Comparison of ENCODE assay signal across 1 cellular context in the genomic region with DNA sequence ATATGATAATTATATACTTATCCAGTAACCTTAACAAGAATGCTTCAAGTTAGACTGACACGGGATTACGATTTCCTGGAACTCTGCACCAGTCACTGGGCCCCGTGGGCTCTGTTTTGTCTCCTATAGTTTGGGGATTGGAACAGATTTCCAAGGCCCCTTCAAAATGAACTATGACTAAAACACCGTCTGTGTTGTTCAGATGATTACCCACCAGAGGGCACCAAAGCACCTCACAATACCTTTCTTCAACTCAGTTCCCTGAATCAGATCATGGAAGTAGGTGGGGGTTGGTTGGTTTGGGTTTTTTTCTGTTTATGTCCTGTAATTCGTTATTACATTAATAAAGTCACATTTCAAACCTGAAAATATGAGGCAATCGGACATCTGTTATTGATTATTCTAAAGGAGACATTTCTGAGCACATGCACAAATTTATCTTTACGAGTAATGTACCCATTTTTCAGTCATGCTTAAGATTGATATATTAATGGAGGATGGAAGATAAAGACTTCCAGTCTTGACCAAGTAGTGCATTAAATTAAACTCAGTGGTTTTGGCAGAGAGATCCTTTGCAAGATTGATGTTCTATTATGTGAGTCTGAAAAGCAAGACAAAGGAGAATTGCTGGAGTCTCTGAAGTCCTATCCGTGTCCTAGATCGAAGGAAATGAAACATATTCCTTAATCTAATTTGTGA.
TF ChIP-seq lines count a peak whose summit lies in the region.

No MANE protein-coding gene starts in this region.

TF ChIP-seq in HepG2, 621 proteins besides CTCF, POLR2A, EP300 and RAD21 (continued from another document):
- TF ChIP-seq ATF7 (IDR thresholded peaks at IDR 0.05) (no peak), ATF7 (CRISPR knock-in tag; IDR thresholded peaks at IDR 0.05) (no peak), GATAD2A (CRISPR knock-in tag; IDR thresholded peaks at IDR 0.05) (peak; percentile 43; the same call in 1 of the 2 replicates), SMC3 (IDR thresholded peaks at IDR 0.05; ENCODE audit: low read length) (peak; percentile 98), MED13 (CRISPR knock-in tag; IDR thresholded peaks at IDR 0.05) (no peak), PCBP1 (IDR thresholded peaks at IDR 0.05; ENCODE audit: borderline replicate concordance, low read depth, low read length) (no peak), HHEX (CRISPR knock-in tag; IDR thresholded peaks at IDR 0.05) (no peak), ZSCAN9 (CRISPR knock-in tag; IDR thresholded peaks at IDR 0.05; ENCODE audit: borderline replicate concordance) (0 out of 2 replicates have a peak, but pooled peaks have one; percentile 46), ZNF761 (CRISPR knock-in tag; conservative IDR thresholded peaks at IDR 0.05) (no peak), KMT2B (CRISPR knock-in tag; IDR thresholded peaks at IDR 0.05) (0 out of 2 replicates have a peak, but pooled peaks have one; percentile 47), YEATS2 (CRISPR knock-in tag; IDR thresholded peaks at IDR 0.05; ENCODE audit: borderline replicate concordance) (peak; percentile 27; the same call in 1 of the 2 replicates), SAP130 (CRISPR knock-in tag; IDR thresholded peaks at IDR 0.05; ENCODE audit: low read depth) (peak; percentile 23; the same call in 1 of the 2 replicates), SMAD3 (CRISPR knock-in tag; IDR thresholded peaks at IDR 0.05) (0 out of 2 replicates have a peak, but pooled peaks have one; percentile 69), FOXJ3 (CRISPR knock-in tag; IDR thresholded peaks at IDR 0.05; ENCODE audit: borderline replicate concordance) (peak; percentile 30; the same call in 1 of the 2 replicates), FOXK1 (CRISPR knock-in tag; IDR thresholded peaks at IDR 0.05; ENCODE audit: borderline replicate concordance, low read depth) (0 out of 2 replicates have a peak, but pooled peaks have one; percentile 23), ZSCAN30 (CRISPR knock-in tag; IDR thresholded peaks at IDR 0.05) (no peak), ZNF124 (CRISPR knock-in tag; IDR thresholded peaks at IDR 0.05) (peak; percentile 63; the same call in 1 of the 2 replicates), SMYD3 (CRISPR knock-in tag; IDR thresholded peaks at IDR 0.05) (peak; percentile 44; the same call in 1 of the 2 replicates), ZNF10 (CRISPR knock-in tag; IDR thresholded peaks at IDR 0.05; ENCODE audit: borderline replicate concordance, low read depth) (no peak), ZNF260 (CRISPR knock-in tag; IDR thresholded peaks at IDR 0.05; ENCODE audit: borderline replicate concordance, low read depth) (no peak), XRCC5 (optimal IDR thresholded peaks at IDR 0.05; ENCODE audit: low read length) (peak; percentile 22), ZNF776 (CRISPR knock-in tag; IDR thresholded peaks at IDR 0.05) (no peak), KLF16 (CRISPR knock-in tag; IDR thresholded peaks at IDR 0.05) (peak in 1 of 2 experiments; percentile 76; a peak in 1 of 4 replicates), ZNF205 (CRISPR knock-in tag; IDR thresholded peaks at IDR 0.05) (0 out of 2 replicates have a peak, but pooled peaks have one; percentile 32), ZNF3 (CRISPR knock-in tag; IDR thresholded peaks at IDR 0.05) (no peak), KAT8 (CRISPR knock-in tag; IDR thresholded peaks at IDR 0.05) (peak; percentile 54; the same call in 1 of the 2 replicates), RFX1 (IDR thresholded peaks at IDR 0.05) (no peak), MEF2D (CRISPR knock-in tag; IDR thresholded peaks at IDR 0.05) (peak; percentile 31; the same call in 1 of the 2 replicates), SOX13 (IDR thresholded peaks at IDR 0.05) (no peak), SOX13 (CRISPR knock-in tag; conservative IDR thresholded peaks at IDR 0.05 in 1 of 2, IDR thresholded peaks at IDR 0.05 in 1 of 2) (0 out of 4 replicates have a peak, but pooled peaks of 1 of the 2 experiments have one; percentile 8), FOXC1 (CRISPR knock-in tag; IDR thresholded peaks at IDR 0.05; ENCODE audit: borderline replicate concordance) (no peak), MIXL1 (CRISPR knock-in tag; IDR thresholded peaks at IDR 0.05) (peak; percentile 93)
- TF ChIP-seq, protein P1, sequence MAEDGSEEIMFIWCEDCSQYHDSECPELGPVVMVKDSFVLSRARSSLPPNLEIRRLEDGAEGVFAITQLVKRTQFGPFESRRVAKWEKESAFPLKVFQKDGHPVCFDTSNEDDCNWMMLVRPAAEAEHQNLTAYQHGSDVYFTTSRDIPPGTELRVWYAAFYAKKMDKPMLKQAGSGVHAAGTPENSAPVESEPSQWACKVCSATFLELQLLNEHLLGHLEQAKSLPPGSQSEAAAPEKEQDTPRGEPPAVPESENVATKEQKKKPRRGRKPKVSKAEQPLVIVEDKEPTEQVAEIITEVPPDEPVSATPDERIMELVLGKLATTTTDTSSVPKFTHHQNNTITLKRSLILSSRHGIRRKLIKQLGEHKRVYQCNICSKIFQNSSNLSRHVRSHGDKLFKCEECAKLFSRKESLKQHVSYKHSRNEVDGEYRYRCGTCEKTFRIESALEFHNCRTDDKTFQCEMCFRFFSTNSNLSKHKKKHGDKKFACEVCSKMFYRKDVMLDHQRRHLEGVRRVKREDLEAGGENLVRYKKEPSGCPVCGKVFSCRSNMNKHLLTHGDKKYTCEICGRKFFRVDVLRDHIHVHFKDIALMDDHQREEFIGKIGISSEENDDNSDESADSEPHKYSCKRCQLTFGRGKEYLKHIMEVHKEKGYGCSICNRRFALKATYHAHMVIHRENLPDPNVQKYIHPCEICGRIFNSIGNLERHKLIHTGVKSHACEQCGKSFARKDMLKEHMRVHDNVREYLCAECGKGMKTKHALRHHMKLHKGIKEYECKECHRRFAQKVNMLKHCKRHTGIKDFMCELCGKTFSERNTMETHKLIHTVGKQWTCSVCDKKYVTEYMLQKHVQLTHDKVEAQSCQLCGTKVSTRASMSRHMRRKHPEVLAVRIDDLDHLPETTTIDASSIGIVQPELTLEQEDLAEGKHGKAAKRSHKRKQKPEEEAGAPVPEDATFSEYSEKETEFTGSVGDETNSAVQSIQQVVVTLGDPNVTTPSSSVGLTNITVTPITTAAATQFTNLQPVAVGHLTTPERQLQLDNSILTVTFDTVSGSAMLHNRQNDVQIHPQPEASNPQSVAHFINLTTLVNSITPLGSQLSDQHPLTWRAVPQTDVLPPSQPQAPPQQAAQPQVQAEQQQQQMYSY (CRISPR knock-in tag; IDR thresholded peaks at IDR 0.05) = no peak
- TF ChIP-seq, protein P2, sequence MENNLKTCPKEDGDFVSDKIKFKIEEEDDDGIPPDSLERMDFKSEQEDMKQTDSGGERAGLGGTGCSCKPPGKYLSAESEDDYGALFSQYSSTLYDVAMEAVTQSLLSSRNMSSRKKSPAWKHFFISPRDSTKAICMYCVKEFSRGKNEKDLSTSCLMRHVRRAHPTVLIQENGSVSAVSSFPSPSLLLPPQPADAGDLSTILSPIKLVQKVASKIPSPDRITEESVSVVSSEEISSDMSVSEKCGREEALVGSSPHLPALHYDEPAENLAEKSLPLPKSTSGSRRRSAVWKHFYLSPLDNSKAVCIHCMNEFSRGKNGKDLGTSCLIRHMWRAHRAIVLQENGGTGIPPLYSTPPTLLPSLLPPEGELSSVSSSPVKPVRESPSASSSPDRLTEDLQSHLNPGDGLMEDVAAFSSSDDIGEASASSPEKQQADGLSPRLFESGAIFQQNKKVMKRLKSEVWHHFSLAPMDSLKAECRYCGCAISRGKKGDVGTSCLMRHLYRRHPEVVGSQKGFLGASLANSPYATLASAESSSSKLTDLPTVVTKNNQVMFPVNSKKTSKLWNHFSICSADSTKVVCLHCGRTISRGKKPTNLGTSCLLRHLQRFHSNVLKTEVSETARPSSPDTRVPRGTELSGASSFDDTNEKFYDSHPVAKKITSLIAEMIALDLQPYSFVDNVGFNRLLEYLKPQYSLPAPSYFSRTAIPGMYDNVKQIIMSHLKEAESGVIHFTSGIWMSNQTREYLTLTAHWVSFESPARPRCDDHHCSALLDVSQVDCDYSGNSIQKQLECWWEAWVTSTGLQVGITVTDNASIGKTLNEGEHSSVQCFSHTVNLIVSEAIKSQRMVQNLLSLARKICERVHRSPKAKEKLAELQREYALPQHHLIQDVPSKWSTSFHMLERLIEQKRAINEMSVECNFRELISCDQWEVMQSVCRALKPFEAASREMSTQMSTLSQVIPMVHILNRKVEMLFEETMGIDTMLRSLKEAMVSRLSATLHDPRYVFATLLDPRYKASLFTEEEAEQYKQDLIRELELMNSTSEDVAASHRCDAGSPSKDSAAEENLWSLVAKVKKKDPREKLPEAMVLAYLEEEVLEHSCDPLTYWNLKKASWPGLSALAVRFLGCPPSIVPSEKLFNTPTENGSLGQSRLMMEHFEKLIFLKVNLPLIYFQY (CRISPR knock-in tag; IDR thresholded peaks at IDR 0.05; ENCODE audit: borderline replicate concordance) = 0 out of 2 replicates have a peak, but pooled peaks have one; percentile 55
- TF ChIP-seq, protein P3, sequence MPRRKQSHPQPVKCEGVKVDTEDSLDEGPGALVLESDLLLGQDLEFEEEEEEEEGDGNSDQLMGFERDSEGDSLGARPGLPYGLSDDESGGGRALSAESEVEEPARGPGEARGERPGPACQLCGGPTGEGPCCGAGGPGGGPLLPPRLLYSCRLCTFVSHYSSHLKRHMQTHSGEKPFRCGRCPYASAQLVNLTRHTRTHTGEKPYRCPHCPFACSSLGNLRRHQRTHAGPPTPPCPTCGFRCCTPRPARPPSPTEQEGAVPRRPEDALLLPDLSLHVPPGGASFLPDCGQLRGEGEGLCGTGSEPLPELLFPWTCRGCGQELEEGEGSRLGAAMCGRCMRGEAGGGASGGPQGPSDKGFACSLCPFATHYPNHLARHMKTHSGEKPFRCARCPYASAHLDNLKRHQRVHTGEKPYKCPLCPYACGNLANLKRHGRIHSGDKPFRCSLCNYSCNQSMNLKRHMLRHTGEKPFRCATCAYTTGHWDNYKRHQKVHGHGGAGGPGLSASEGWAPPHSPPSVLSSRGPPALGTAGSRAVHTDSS (CRISPR knock-in tag; conservative IDR thresholded peaks at IDR 0.05) = no peak
- TF ChIP-seq, protein P4, sequence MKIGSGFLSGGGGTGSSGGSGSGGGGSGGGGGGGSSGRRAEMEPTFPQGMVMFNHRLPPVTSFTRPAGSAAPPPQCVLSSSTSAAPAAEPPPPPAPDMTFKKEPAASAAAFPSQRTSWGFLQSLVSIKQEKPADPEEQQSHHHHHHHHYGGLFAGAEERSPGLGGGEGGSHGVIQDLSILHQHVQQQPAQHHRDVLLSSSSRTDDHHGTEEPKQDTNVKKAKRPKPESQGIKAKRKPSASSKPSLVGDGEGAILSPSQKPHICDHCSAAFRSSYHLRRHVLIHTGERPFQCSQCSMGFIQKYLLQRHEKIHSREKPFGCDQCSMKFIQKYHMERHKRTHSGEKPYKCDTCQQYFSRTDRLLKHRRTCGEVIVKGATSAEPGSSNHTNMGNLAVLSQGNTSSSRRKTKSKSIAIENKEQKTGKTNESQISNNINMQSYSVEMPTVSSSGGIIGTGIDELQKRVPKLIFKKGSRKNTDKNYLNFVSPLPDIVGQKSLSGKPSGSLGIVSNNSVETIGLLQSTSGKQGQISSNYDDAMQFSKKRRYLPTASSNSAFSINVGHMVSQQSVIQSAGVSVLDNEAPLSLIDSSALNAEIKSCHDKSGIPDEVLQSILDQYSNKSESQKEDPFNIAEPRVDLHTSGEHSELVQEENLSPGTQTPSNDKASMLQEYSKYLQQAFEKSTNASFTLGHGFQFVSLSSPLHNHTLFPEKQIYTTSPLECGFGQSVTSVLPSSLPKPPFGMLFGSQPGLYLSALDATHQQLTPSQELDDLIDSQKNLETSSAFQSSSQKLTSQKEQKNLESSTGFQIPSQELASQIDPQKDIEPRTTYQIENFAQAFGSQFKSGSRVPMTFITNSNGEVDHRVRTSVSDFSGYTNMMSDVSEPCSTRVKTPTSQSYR (CRISPR knock-in tag; IDR thresholded peaks at IDR 0.05; ENCODE audit: borderline replicate concordance) = peak; percentile 42; the same call in 1 of the 2 replicates
- TF ChIP-seq, protein P5, sequence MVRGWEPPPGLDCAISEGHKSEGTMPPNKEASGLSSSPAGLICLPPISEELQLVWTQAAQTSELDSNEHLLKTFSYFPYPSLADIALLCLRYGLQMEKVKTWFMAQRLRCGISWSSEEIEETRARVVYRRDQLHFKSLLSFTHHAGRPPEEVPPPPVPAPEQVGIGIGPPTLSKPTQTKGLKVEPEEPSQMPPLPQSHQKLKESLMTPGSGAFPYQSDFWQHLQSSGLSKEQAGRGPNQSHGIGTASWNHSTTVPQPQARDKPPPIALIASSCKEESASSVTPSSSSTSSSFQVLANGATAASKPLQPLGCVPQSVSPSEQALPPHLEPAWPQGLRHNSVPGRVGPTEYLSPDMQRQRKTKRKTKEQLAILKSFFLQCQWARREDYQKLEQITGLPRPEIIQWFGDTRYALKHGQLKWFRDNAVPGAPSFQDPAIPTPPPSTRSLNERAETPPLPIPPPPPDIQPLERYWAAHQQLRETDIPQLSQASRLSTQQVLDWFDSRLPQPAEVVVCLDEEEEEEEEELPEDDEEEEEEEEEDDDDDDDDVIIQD (CRISPR knock-in tag; IDR thresholded peaks at IDR 0.05; ENCODE audit: low read depth) = peak; percentile 68; the same call in 1 of the 2 replicates
- TF ChIP-seq, protein P6, sequence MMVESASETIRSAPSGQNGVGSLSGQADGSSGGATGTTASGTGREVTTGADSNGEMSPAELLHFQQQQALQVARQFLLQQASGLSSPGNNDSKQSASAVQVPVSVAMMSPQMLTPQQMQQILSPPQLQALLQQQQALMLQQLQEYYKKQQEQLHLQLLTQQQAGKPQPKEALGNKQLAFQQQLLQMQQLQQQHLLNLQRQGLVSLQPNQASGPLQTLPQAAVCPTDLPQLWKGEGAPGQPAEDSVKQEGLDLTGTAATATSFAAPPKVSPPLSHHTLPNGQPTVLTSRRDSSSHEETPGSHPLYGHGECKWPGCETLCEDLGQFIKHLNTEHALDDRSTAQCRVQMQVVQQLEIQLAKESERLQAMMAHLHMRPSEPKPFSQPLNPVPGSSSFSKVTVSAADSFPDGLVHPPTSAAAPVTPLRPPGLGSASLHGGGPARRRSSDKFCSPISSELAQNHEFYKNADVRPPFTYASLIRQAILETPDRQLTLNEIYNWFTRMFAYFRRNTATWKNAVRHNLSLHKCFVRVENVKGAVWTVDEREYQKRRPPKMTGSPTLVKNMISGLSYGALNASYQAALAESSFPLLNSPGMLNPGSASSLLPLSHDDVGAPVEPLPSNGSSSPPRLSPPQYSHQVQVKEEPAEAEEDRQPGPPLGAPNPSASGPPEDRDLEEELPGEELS (CRISPR knock-in tag; IDR thresholded peaks at IDR 0.05) = no peak
- TF ChIP-seq, protein P7, sequence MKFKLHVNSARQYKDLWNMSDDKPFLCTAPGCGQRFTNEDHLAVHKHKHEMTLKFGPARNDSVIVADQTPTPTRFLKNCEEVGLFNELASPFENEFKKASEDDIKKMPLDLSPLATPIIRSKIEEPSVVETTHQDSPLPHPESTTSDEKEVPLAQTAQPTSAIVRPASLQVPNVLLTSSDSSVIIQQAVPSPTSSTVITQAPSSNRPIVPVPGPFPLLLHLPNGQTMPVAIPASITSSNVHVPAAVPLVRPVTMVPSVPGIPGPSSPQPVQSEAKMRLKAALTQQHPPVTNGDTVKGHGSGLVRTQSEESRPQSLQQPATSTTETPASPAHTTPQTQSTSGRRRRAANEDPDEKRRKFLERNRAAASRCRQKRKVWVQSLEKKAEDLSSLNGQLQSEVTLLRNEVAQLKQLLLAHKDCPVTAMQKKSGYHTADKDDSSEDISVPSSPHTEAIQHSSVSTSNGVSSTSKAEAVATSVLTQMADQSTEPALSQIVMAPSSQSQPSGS (CRISPR knock-in tag; IDR thresholded peaks at IDR 0.05) = 0 out of 2 replicates have a peak, but pooled peaks have one; percentile 28
